1 cellular context compared by ENCODE assay signal in the genomic region with DNA sequence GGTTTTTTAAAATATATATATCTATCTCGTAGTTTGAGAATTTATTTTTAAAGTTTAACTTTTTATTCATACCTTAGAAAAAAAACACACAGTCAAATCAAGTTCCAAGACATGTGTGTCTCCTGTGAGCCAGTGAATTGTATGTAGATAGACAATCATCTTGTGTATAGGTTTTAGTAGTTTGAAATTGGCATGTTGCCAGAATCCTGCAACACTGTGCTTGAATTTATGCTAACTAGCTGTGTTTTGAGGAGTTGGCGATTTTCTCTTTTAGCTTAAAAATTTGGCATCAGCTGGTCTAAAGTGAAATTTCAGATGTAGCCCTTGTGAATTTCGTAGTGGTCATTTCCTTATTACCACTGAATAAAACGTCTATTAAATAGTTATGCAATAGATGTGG.
TF ChIP-seq lines count a peak whose summit lies in the region.

No MANE protein-coding gene starts in this region.

TF ChIP-seq in HEK293, 187 proteins besides CTCF, POLR2A, EP300 and RAD21 (continued from another document):
- TF ChIP-seq ZNF560 (tag by site-specific recombination; IDR thresholded peaks at IDR 0.05; ENCODE audit: borderline replicate concordance) (no peak), ZNF544 (tag by site-specific recombination; IDR thresholded peaks at IDR 0.05) (0 out of 2 replicates have a peak, but pooled peaks have one; percentile 33), ZNF202 (tag by site-specific recombination; IDR thresholded peaks at IDR 0.05; ENCODE audit: borderline replicate concordance) (no peak), FEZF1 (tag by site-specific recombination; IDR thresholded peaks at IDR 0.05) (no peak), KLF16 (tag by site-specific recombination; IDR thresholded peaks at IDR 0.05) (no peak), ZNF341 (tag by site-specific recombination; IDR thresholded peaks at IDR 0.05; ENCODE audit: low read depth) (no peak), ZSCAN30 (tag by site-specific recombination; IDR thresholded peaks at IDR 0.05) (no peak), ZNF777 (tag by site-specific recombination; IDR thresholded peaks at IDR 0.05; ENCODE audit: borderline replicate concordance) (no peak), GLI2 (tag by site-specific recombination; IDR thresholded peaks at IDR 0.05; ENCODE audit: borderline replicate concordance, low read depth) (no peak), ZNF624 (tag by site-specific recombination; IDR thresholded peaks at IDR 0.05) (no peak), EGR2 (tag by site-specific recombination; IDR thresholded peaks at IDR 0.05; ENCODE audit: low read depth) (no peak), AEBP2 (tag by site-specific recombination; IDR thresholded peaks at IDR 0.05; ENCODE audit: borderline replicate concordance) (no peak), ZNF510 (tag by site-specific recombination; IDR thresholded peaks at IDR 0.05; ENCODE audit: insufficient replicate concordance) (no peak), ZNF211 (tag by site-specific recombination; IDR thresholded peaks at IDR 0.05; ENCODE audit: low read depth) (no peak), ZNF426 (tag by site-specific recombination; IDR thresholded peaks at IDR 0.05) (no peak), ZSCAN23 (tag by site-specific recombination; IDR thresholded peaks at IDR 0.05) (no peak), ZNF707 (tag by site-specific recombination; IDR thresholded peaks at IDR 0.05) (no peak), ZNF266 (tag by site-specific recombination; IDR thresholded peaks at IDR 0.05; ENCODE audit: low read depth) (no peak), SP7 (tag by site-specific recombination; IDR thresholded peaks at IDR 0.05) (no peak), ZNF677 (tag by site-specific recombination; IDR thresholded peaks at IDR 0.05) (0 out of 2 replicates have a peak, but pooled peaks have one; percentile 39), ZNF837 (tag by site-specific recombination; IDR thresholded peaks at IDR 0.05) (no peak), ZNF629 (tag by site-specific recombination; IDR thresholded peaks at IDR 0.05) (no peak), SP3 (tag by site-specific recombination; IDR thresholded peaks at IDR 0.05) (no peak), ZNF843 (tag by site-specific recombination; IDR thresholded peaks at IDR 0.05) (no peak), ZNF596 (tag by site-specific recombination; IDR thresholded peaks at IDR 0.05) (no peak), ZNF549 (tag by site-specific recombination; IDR thresholded peaks at IDR 0.05) (0 out of 2 replicates have a peak, but pooled peaks have one; percentile 55), ZNF311 (tag by site-specific recombination; IDR thresholded peaks at IDR 0.05; ENCODE audit: borderline replicate concordance) (no peak), ZNF239 (tag by site-specific recombination; IDR thresholded peaks at IDR 0.05) (no peak), ZIC2 (tag by site-specific recombination; IDR thresholded peaks at IDR 0.05) (no peak), ATF2 (tag by site-specific recombination; IDR thresholded peaks at IDR 0.05; ENCODE audit: low read depth) (no peak)
- TF ChIP-seq, protein P1, sequence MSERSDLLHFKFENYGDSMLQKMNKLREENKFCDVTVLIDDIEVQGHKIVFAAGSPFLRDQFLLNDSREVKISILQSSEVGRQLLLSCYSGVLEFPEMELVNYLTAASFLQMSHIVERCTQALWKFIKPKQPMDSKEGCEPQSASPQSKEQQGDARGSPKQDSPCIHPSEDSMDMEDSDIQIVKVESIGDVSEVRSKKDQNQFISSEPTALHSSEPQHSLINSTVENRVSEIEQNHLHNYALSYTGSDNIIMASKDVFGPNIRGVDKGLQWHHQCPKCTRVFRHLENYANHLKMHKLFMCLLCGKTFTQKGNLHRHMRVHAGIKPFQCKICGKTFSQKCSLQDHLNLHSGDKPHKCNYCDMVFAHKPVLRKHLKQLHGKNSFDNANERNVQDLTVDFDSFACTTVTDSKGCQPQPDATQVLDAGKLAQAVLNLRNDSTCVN (tag by site-specific recombination; optimal IDR thresholded peaks at IDR 0.05), result no peak
- TF ChIP-seq, protein P2, sequence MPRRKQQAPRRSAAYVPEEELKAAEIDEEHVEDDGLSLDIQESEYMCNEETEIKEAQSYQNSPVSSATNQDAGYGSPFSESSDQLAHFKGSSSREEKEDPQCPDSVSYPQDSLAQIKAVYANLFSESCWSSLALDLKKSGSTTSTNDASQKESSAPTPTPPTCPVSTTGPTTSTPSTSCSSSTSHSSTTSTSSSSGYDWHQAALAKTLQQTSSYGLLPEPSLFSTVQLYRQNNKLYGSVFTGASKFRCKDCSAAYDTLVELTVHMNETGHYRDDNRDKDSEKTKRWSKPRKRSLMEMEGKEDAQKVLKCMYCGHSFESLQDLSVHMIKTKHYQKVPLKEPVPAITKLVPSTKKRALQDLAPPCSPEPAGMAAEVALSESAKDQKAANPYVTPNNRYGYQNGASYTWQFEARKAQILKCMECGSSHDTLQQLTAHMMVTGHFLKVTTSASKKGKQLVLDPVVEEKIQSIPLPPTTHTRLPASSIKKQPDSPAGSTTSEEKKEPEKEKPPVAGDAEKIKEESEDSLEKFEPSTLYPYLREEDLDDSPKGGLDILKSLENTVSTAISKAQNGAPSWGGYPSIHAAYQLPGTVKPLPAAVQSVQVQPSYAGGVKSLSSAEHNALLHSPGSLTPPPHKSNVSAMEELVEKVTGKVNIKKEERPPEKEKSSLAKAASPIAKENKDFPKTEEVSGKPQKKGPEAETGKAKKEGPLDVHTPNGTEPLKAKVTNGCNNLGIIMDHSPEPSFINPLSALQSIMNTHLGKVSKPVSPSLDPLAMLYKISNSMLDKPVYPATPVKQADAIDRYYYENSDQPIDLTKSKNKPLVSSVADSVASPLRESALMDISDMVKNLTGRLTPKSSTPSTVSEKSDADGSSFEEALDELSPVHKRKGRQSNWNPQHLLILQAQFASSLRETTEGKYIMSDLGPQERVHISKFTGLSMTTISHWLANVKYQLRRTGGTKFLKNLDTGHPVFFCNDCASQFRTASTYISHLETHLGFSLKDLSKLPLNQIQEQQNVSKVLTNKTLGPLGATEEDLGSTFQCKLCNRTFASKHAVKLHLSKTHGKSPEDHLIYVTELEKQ (tag by site-specific recombination; IDR thresholded peaks at IDR 0.05; ENCODE audit: borderline replicate concordance), result no peak
- TF ChIP-seq, protein P3, sequence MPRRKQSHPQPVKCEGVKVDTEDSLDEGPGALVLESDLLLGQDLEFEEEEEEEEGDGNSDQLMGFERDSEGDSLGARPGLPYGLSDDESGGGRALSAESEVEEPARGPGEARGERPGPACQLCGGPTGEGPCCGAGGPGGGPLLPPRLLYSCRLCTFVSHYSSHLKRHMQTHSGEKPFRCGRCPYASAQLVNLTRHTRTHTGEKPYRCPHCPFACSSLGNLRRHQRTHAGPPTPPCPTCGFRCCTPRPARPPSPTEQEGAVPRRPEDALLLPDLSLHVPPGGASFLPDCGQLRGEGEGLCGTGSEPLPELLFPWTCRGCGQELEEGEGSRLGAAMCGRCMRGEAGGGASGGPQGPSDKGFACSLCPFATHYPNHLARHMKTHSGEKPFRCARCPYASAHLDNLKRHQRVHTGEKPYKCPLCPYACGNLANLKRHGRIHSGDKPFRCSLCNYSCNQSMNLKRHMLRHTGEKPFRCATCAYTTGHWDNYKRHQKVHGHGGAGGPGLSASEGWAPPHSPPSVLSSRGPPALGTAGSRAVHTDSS (tag by site-specific recombination; IDR thresholded peaks at IDR 0.05), result no peak
TF ChIP-seq in HEK293: peak in this region for 9.
